1 cellular context compared by ENCODE assay signal in genomic region chr5:40716000-40716399, GRCh38.
TF ChIP-seq lines count a peak whose summit lies in the region.

No MANE protein-coding gene starts in this region.

TF ChIP-seq in WTC11, 78 proteins besides CTCF, POLR2A, EP300 and RAD21 (continued from another document):
- TF ChIP-seq ZMAT4 (CRISPR knock-in tag; IDR thresholded peaks at IDR 0.05) (no peak), EMX1 (CRISPR knock-in tag; IDR thresholded peaks at IDR 0.05) (no peak)
